21 cellular contexts compared by ENCODE assay signal in the genomic region with DNA sequence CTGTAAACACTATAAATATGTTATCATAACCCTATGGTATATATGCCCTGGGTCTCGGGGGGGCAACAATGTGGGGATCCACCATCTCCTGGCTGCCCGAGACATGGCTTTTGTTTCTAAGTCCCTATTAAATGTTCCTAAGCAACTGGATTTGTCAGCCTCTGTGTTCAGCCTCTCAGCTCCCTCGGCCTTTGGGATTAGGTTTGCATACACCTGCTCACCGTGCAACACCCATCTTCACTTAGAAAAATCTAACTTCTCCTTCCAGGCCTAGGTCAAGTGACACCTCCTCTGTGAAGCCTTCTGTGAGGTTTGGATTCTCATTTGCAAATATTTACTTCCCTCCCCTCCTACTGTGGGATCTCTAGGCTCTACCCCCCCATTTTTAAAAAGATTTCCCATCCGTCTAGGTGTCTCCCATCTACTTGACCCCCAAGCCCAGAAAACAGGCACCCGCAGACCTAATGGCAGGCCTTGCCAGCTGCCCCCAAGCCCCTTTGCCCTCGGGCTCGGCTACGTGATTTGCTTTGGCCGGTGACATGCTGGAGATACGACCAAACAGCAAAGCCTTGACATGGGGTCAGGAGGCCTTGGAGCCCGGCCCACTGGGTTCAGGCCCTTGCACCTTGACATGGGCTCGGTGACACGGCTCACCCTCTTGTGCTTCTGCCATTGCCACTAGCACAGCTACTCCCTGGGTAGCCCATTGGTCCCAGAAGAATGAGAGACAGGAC.
DNase-seq lines count a peak whose midpoint lies in the region; ATAC-seq and TF ChIP-seq lines count a peak whose summit lies in the region.
"Had no signal": no experiment of that assay in that cellular context is flagged by ENCODE, and none has a peak within 500 bp of the region (broad histone marks: within the 10 kb centered on the region; RNA-seq: fewer than 3 reads in every experiment).

No MANE protein-coding gene starts in this region.

- H3K27me3 Mint-ChIP-seq in natural killer cell treated with Interleukin-12 subunit alpha and Interleukin-12 subunit beta and Interleukin-15 and Interleukin-18, amount 100 ng/mL, for 72 hours, result no peaks in the 10 kb centered on the region
- H3K27me3 Mint-ChIP-seq in natural killer cell (ENCODE audit: low read depth in 2 of 2), result peaks cover 6 to 19% of the 10 kb centered on the region in 2 donors
- H3K27me3 Mint-ChIP-seq in activated CD4-positive, alpha-beta memory T cell treated with anti-CD3 and anti-CD28 coated beads, Interleukin-2, amount 10 ng/mL, durations not matched to agents 7 days and 5 days, result peaks cover 4% of the 10 kb centered on the region

- H3K4me1 ChIP-seq in right lobe of liver (no peaks in the 10 kb centered on the region), subcutaneous abdominal adipose tissue (ENCODE audit: control insufficient read depth in 5 of 5, insufficient read depth in 5 of 5, low read length in 5 of 5) (peaks cover 3 to 23% (median 9%) of the 10 kb centered on the region in 5 donors)

- H3K4me3 Mint-ChIP-seq in natural killer cell treated with Interleukin-12 subunit alpha and Interleukin-12 subunit beta and Interleukin-15 and Interleukin-18, amount 100 ng/mL, for 72 hours, result no peak overlapping the region
- H3K4me3 Mint-ChIP-seq in natural killer cell, result no peak overlapping the region
- H3K4me3 Mint-ChIP-seq in activated CD4-positive, alpha-beta memory T cell treated with anti-CD3 and anti-CD28 coated beads, Interleukin-2, amount 10 ng/mL, durations not matched to agents 7 days and 5 days, result no peak overlapping the region
- H3K4me3 Mint-ChIP-seq: CD4-positive, alpha-beta memory T cell; H9 had no signal

- H3K4me1 Mint-ChIP-seq in natural killer cell treated with Interleukin-12 subunit alpha and Interleukin-12 subunit beta and Interleukin-15 and Interleukin-18, amount 100 ng/mL, for 72 hours (ENCODE audit: low read depth in 2 of 2), result peaks cover 32 to 34% of the 10 kb centered on the region in 2 donors
- peaks cover 17 to 28% of the 10 kb centered on the region in 2 donors for H3K4me1 Mint-ChIP-seq in natural killer cell
- H3K4me1 Mint-ChIP-seq in activated CD4-positive, alpha-beta memory T cell treated with anti-CD3 and anti-CD28 coated beads, Interleukin-2, amount 10 ng/mL, durations not matched to agents 7 days and 5 days, result peaks cover 62% of the 10 kb centered on the region

- TF ChIP-seq POLR2A in right lobe of liver (IDR thresholded peaks at IDR 0.05), result no peak

- no peaks in the 10 kb centered on the region for H3K27me3 ChIP-seq in right lobe of liver
- no peaks in the 10 kb centered on the region for H3K27me3 ChIP-seq in subcutaneous abdominal adipose tissue (ENCODE audit: control insufficient read depth in 5 of 5, insufficient read depth in 4 of 5, low read length in 5 of 5)
- H3K27me3 ChIP-seq: cardiac muscle cell, dorsolateral prefrontal cortex, hepatocyte, transverse colon had no signal

- H3K4me3 ChIP-seq in right lobe of liver, result no peak overlapping the region
- H3K4me3 ChIP-seq in subcutaneous abdominal adipose tissue (ENCODE audit: low read depth in 1 of 5, low read length in 5 of 5), result no peak overlapping the region
- H3K4me3 ChIP-seq: cardiac muscle cell, dorsolateral prefrontal cortex, hepatocyte, SK-N-MC, stomach, transverse colon had no signal

- no peaks in the 10 kb centered on the region for H3K36me3 Mint-ChIP-seq in natural killer cell treated with Interleukin-12 subunit alpha and Interleukin-12 subunit beta and Interleukin-15 and Interleukin-18, amount 100 ng/mL, for 72 hours
- H3K36me3 Mint-ChIP-seq in natural killer cell, result no peaks in the 10 kb centered on the region
- peaks cover 2% of the 10 kb centered on the region for H3K36me3 Mint-ChIP-seq in activated CD4-positive, alpha-beta memory T cell treated with anti-CD3 and anti-CD28 coated beads, Interleukin-2, amount 10 ng/mL, durations not matched to agents 7 days and 5 days (ENCODE audit: low read depth)
- H3K36me3 Mint-ChIP-seq: CD4-positive, alpha-beta memory T cell had no signal

- ATAC-seq in natural killer cell treated with Interleukin-12 subunit alpha and Interleukin-12 subunit beta and Interleukin-15 and Interleukin-18, amount 100 ng/mL, for 72 hours, result no peak
- no peak for ATAC-seq in natural killer cell
- peak in 3 of 4 donors; percentile 14 to 58 (median 28) for ATAC-seq in right lobe of liver

- no peaks in the 10 kb centered on the region for H3K36me3 ChIP-seq in right lobe of liver
- no peaks in the 10 kb centered on the region for H3K36me3 ChIP-seq in subcutaneous abdominal adipose tissue (ENCODE audit: control insufficient read depth in 5 of 5, insufficient read depth in 5 of 5, low read length in 5 of 5)
- H3K36me3 ChIP-seq: cardiac muscle cell, stomach, transverse colon had no signal

- H3K27ac ChIP-seq in right lobe of liver (no peak overlapping the region), subcutaneous abdominal adipose tissue (ENCODE audit: low read depth, low read length) (peak overlapping the region; percentile 64)
- H3K27ac ChIP-seq: cardiac muscle cell, dorsolateral prefrontal cortex, hepatocyte, SK-N-MC, transverse colon had no signal

- POLR2A ChIA-PET in activated CD4-positive, alpha-beta memory T cell treated with anti-CD3 and anti-CD28 coated beads, Interleukin-2, amount 10 ng/mL, durations not matched to agents 7 days and 5 days (lab: Charles Lee), result interaction anchor here (1.5 to 4.2 kb wide), 2 partner anchors 9 to 67 kb away, joined by 3 to 44 read pairs; partner anchors contain the start of gene BLM

- WGBS in right lobe of liver (ENCODE audit: insufficient coverage, low coverage, low lambda C conversion rate, missing lambda C conversion rate), result 34% methylated on average over 12 of the region's 14 CpGs

- CTCF ChIA-PET in activated CD4-positive, alpha-beta memory T cell treated with anti-CD3 and anti-CD28 coated beads, Interleukin-2, amount 10 ng/mL, durations not matched to agents 7 days and 5 days (lab: Charles Lee), result interaction anchor here (0.7 to 2.7 kb wide), 5 partner anchors 16 to 282 kb away, joined by 3 to 24 read pairs (median 5); partner anchors contain the start of genes HDDC3 and UNC45A

- DNase-seq in natural killer cell treated with Interleukin-12 subunit alpha and Interleukin-12 subunit beta and Interleukin-15 and Interleukin-18, amount 100 ng/mL, for 72 hours (ENCODE audit: low spot score), result no peak
- DNase-seq in natural killer cell, result no peak
- DNase-seq in activated CD4-positive, alpha-beta memory T cell treated with anti-CD3 and anti-CD28 coated beads, Interleukin-2, amount 10 ng/mL, durations not matched to agents 7 days and 5 days, result no peak
- peak in 2 of 3 donors; percentile 65 to 73 for DNase-seq in right lobe of liver
- DNase-seq in NCI-H2171 treated with DMSO at 0.1 percent for 48 hours (lab: John Stamatoyannopoulos, UW), result no peak
- DNase-seq in AG08395 (ENCODE audit: low spot score), result no peak
- no peak for DNase-seq in epidermal melanocyte (ENCODE audit: insufficient read length, low spot score)
- DNase-seq: amniotic stem cell; CD4-positive, alpha-beta memory T cell; dorsolateral prefrontal cortex; H9; NCI-H1436; nucleus accumbens; RPMI8226; stomach; T-helper 9 cell; transverse colon had no signal

- TF ChIP-seq CTCF in natural killer cell (IDR thresholded peaks at IDR 0.05) (no peak), right lobe of liver (IDR thresholded peaks at IDR 0.05) (no peak)

- H3K9ac ChIP-seq in subcutaneous abdominal adipose tissue (ENCODE audit: low read length in 5 of 5), result no peak overlapping the region

- H3K9me3 ChIP-seq in right lobe of liver (no peaks in the 10 kb centered on the region), subcutaneous abdominal adipose tissue (ENCODE audit: control insufficient read depth in 5 of 5, low read length in 5 of 5) (no peaks in the 10 kb centered on the region)
- H3K9me3 ChIP-seq: stomach, transverse colon had no signal

- no peaks in the 10 kb centered on the region for H3K9me3 Mint-ChIP-seq in natural killer cell treated with Interleukin-12 subunit alpha and Interleukin-12 subunit beta and Interleukin-15 and Interleukin-18, amount 100 ng/mL, for 72 hours
- H3K9me3 Mint-ChIP-seq in natural killer cell, result no peaks in the 10 kb centered on the region
- no peaks in the 10 kb centered on the region for H3K9me3 Mint-ChIP-seq in activated CD4-positive, alpha-beta memory T cell treated with anti-CD3 and anti-CD28 coated beads, Interleukin-2, amount 10 ng/mL, durations not matched to agents 7 days and 5 days
- H3K9me3 Mint-ChIP-seq: H9 had no signal

- intact Hi-C loops in natural killer cell (cut with micrococcal nuclease) (no loop called here), right lobe of liver (cut with DNase I) (no loop called here)

- H3K27ac Mint-ChIP-seq in natural killer cell treated with Interleukin-12 subunit alpha and Interleukin-12 subunit beta and Interleukin-15 and Interleukin-18, amount 100 ng/mL, for 72 hours, result peak overlapping the region; percentile 94 to 98
- peak overlapping the region in 1 of 2 donors; percentile 18 for H3K27ac Mint-ChIP-seq in natural killer cell
- H3K27ac Mint-ChIP-seq in activated CD4-positive, alpha-beta memory T cell treated with anti-CD3 and anti-CD28 coated beads, Interleukin-2, amount 10 ng/mL, durations not matched to agents 7 days and 5 days, result peak overlapping the region; percentile 92

Comparison
In these comparisons a context has a peak if more than half of its experiments do, and no peak if none do; other contexts are left out.
1. ATAC-seq: peak in right lobe of liver (3 of 4); none in natural killer cell treated with Interleukin-12 subunit alpha and Interleukin-12 subunit beta and Interleukin-15 and Interleukin-18, amount 100 ng/mL, for 72 hours (0 of 2) and natural killer cell (0 of 3).
2. DNase-seq: peak in right lobe of liver (2 of 3); none in natural killer cell treated with Interleukin-12 subunit alpha and Interleukin-12 subunit beta and Interleukin-15 and Interleukin-18, amount 100 ng/mL, for 72 hours (single experiment), natural killer cell (single experiment), activated CD4-positive, alpha-beta memory T cell treated with anti-CD3 and anti-CD28 coated beads, Interleukin-2, amount 10 ng/mL, durations not matched to agents 7 days and 5 days (single experiment), NCI-H2171 treated with DMSO at 0.1 percent for 48 hours (single experiment), AG08395 (single experiment) and epidermal melanocyte (single experiment).